ENCODE assay signal across 22 cellular contexts in genomic region chr13:110373617-110374016, GRCh38.
DNase-seq lines count a peak whose midpoint lies in the region; ATAC-seq and TF ChIP-seq lines count a peak whose summit lies in the region.
"Had no signal": no experiment of that assay in that cellular context is flagged by ENCODE, and none has a peak within 500 bp of the region (broad histone marks: within the 10 kb centered on the region; RNA-seq: fewer than 3 reads in every experiment).

No MANE protein-coding gene starts in this region.

- H3K79me2 ChIP-seq in smooth muscle cell (ENCODE audit: low read depth), result peaks cover 100% of the 10 kb centered on the region

- no peak overlapping the region for H3K4me2 ChIP-seq in smooth muscle cell
- H3K4me2 ChIP-seq: GM23338 had no signal

- intact Hi-C loops in uterus (cut with DNase I; ENCODE audit: low total_unique reads), result no loop called here

- H4K20me1 ChIP-seq in smooth muscle cell (ENCODE audit: low read depth), result peaks cover 82% of the 10 kb centered on the region
- H4K20me1 ChIP-seq: BLaER1 treated with 17β-estradiol and CSF1 and Interleukin-3, amounts not matched to agents 10 nM and 100 nM had no signal

- no peaks in the 10 kb centered on the region for H3K9me3 Mint-ChIP-seq in activated naive CD4-positive, alpha-beta T cell treated with anti-CD3 and anti-CD28 coated beads, Interleukin-2, amount 50 U/mL, for 72 hours
- H3K9me3 Mint-ChIP-seq: CD8-positive, alpha-beta T cell; GM23338 had no signal

- H3K9me3 ChIP-seq in gastroesophageal sphincter, result no peaks in the 10 kb centered on the region
- H3K9me3 ChIP-seq in smooth muscle cell (replicated peaks; ENCODE audit: low read depth), result no peaks in the 10 kb centered on the region
- no peaks in the 10 kb centered on the region for H3K9me3 ChIP-seq in uterus
- H3K9me3 ChIP-seq: BLaER1 treated with 17β-estradiol and CSF1 and Interleukin-3, amounts not matched to agents 10 nM and 100 nM had no signal

- ATAC-seq in gastroesophageal sphincter (no peak), GM18861 (IDR thresholded peaks at IDR 0.05; ENCODE audit: unreplicated experiment) (no peak)
- no peak for ATAC-seq in activated CD4-positive, CD25-positive, alpha-beta regulatory T cell treated with anti-CD3 and anti-CD28 coated beads, Interleukin-2, amount 50 U/mL, for 24 hours
- no peak for ATAC-seq in activated naive CD4-positive, alpha-beta T cell treated with anti-CD3 and anti-CD28 coated beads, Interleukin-2, amount 50 U/mL, for 72 hours
- ATAC-seq: CD8-positive, alpha-beta T cell; GM23338; HCT116; K562; PC-3 had no signal

- H3K36me3 Mint-ChIP-seq in activated naive CD4-positive, alpha-beta T cell treated with anti-CD3 and anti-CD28 coated beads, Interleukin-2, amount 50 U/mL, for 72 hours, result no peaks in the 10 kb centered on the region
- H3K36me3 Mint-ChIP-seq: CD8-positive, alpha-beta T cell had no signal

- TF ChIP-seq CTCF in brain microvascular endothelial cell (IDR thresholded peaks at IDR 0.05; ENCODE audit: low read depth, low read length, missing control alignments) (no peak), gastroesophageal sphincter (IDR thresholded peaks at IDR 0.05) (no peak), smooth muscle cell (IDR thresholded peaks at IDR 0.05; ENCODE audit: borderline replicate concordance, insufficient read depth, poor library complexity, severe bottlenecking) (no peak), uterus (IDR thresholded peaks at IDR 0.05) (no peak)

- no peak for TF ChIP-seq EP300 in gastroesophageal sphincter (IDR thresholded peaks at IDR 0.05)

- H3K27me3 ChIP-seq in brain microvascular endothelial cell (replicated peaks) (no peaks in the 10 kb centered on the region), gastroesophageal sphincter (no peaks in the 10 kb centered on the region), smooth muscle cell (ENCODE audit: low read depth) (no peaks in the 10 kb centered on the region), uterus (no peaks in the 10 kb centered on the region)
- H3K27me3 ChIP-seq: BLaER1 treated with 17β-estradiol and CSF1 and Interleukin-3, amounts not matched to agents 10 nM and 100 nM had no signal

- no peak overlapping the region for H3K27ac Mint-ChIP-seq in activated naive CD4-positive, alpha-beta T cell treated with anti-CD3 and anti-CD28 coated beads, Interleukin-2, amount 50 U/mL, for 72 hours
- H3K27ac Mint-ChIP-seq: CD8-positive, alpha-beta T cell; GM23338 had no signal

- no peak overlapping the region for H2AFZ ChIP-seq in smooth muscle cell (ENCODE audit: low read depth)
- H2AFZ ChIP-seq: GM23338 had no signal

- H3K9ac ChIP-seq in smooth muscle cell (ENCODE audit: low read depth), result no peak overlapping the region
- H3K9ac ChIP-seq: BLaER1 treated with 17β-estradiol and CSF1 and Interleukin-3, amounts not matched to agents 10 nM and 100 nM had no signal

- H3F3A ChIP-seq in smooth muscle cell (ENCODE audit: low read depth), result peaks cover 71% of the 10 kb centered on the region

- H3K4me1 ChIP-seq in gastroesophageal sphincter (peaks cover 31 to 88% (median 38%) of the 10 kb centered on the region in 3 donors), smooth muscle cell (ENCODE audit: low read depth) (peaks cover 24% of the 10 kb centered on the region), uterus (peaks cover 10 to 19% of the 10 kb centered on the region in 2 donors)

- no peak overlapping the region for H3K4me3 ChIP-seq in brain microvascular endothelial cell (ENCODE audit: low read depth, low read length)
- no peak overlapping the region for H3K4me3 ChIP-seq in gastroesophageal sphincter
- H3K4me3 ChIP-seq in smooth muscle cell, result no peak overlapping the region
- no peak overlapping the region for H3K4me3 ChIP-seq in uterus
- H3K4me3 ChIP-seq: BLaER1 treated with 17β-estradiol and CSF1 and Interleukin-3, amounts not matched to agents 10 nM and 100 nM; GM12878; GM23338; K562 had no signal

- in situ Hi-C loops in brain microvascular endothelial cell (cut with HindIII; ENCODE audit: low pct_ligation_motif_present, low sequenced_read_pairs), result no loop called here

- peaks cover 15% of the 10 kb centered on the region for H3K36me3 ChIP-seq in brain microvascular endothelial cell (replicated peaks)
- no peaks in the 10 kb centered on the region for H3K36me3 ChIP-seq in gastroesophageal sphincter
- H3K36me3 ChIP-seq in smooth muscle cell (ENCODE audit: low read depth), result no peaks in the 10 kb centered on the region
- no peaks in the 10 kb centered on the region for H3K36me3 ChIP-seq in uterus
- H3K36me3 ChIP-seq: BLaER1 treated with 17β-estradiol and CSF1 and Interleukin-3, amounts not matched to agents 10 nM and 100 nM had no signal

- H3K27ac ChIP-seq in brain microvascular endothelial cell (peak overlapping the region; percentile 93), gastroesophageal sphincter (peak overlapping the region; percentile 52 to 84 (median 74)), smooth muscle cell (ENCODE audit: low read depth) (peak overlapping the region; percentile 97), uterus (peak overlapping the region; percentile 89 to 97)
- H3K27ac ChIP-seq: BLaER1 treated with 17β-estradiol and CSF1 and Interleukin-3, amounts not matched to agents 10 nM and 100 nM; RWPE1 had no signal

- WGBS in gastroesophageal sphincter (ENCODE audit: low coverage in 1 of 2), 2 donors, result 52 to 81% methylated on average over 7 of the region's 9 CpGs
- 92% methylated on average over 9 of the region's 9 CpGs for WGBS in smooth muscle cell (ENCODE audit: low lambda C conversion rate)

- no peak for DNase-seq in brain microvascular endothelial cell
- DNase-seq in smooth muscle cell (lab: John Stamatoyannopoulos, UW; ENCODE audit: unreplicated experiment), result no peak
- no peak for DNase-seq in uterus
- no peak for DNase-seq in activated CD8-positive, alpha-beta memory T cell treated with anti-CD3 and anti-CD28 coated beads for 24 hours
- DNase-seq in activated naive CD4-positive, alpha-beta T cell treated with anti-CD3 and anti-CD28 coated beads, Interleukin-2, amount 50 U/mL, for 72 hours (ENCODE audit: low spot score in 2 of 2), result no peak
- DNase-seq: Calu3; CD8-positive, alpha-beta T cell; DMS53; EL; NCI-H1105; NCI-H510A treated with DMSO at 0.1 percent for 48 hours; PC-3; SIG-M5 had no signal

- TF ChIP-seq POLR2A in gastroesophageal sphincter (IDR thresholded peaks at IDR 0.05) (no peak), uterus (IDR thresholded peaks at IDR 0.05) (no peak)
